ENCODE assay signal across 11 cellular contexts in the genomic region with DNA sequence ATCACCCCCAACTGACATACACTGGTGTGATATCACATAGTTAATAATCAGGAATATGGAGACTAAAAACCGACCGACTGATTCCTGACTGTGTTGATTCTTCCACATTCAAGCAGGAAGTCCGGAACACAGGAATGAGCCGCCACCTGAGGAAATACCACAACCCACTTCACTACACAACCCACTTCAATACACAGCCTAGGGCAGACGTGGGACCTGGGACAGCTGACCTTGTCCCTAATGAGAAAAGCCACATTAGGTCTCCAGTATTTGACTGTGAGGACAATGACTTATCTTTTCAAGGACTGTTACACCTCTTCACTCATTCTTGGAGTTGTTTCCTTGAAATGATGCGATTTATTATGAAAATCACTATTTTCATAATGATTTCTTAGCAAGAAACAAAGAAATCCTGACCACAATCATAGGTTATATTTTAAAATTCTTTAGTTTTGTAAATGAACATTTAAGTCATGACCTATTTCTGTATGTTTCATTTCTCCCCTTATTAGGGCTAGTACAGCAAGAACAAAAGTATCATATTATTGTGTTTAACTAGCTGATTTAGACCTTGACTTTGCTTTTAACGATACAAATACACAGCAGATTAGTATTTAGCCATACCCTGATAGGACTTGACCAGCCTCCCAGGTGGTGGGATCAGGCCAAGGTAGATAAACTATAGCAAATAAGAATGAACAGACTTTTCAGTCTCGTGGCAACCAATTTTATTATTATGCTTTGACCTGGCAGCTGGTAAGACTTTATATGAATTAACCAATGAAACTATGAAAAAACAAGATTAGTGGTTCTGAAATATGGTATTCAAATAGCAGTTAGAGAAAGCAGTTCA. TPM values are rescaled to one million over a fixed set of nuclear protein-coding genes. Genes with fewer than 3 reads are reported as not detected.
DNase-seq lines count a peak whose midpoint lies in the region; ATAC-seq and TF ChIP-seq lines count a peak whose summit lies in the region.
"Had no signal": no experiment of that assay in that cellular context is flagged by ENCODE, and none has a peak within 500 bp of the region (broad histone marks: within the 10 kb centered on the region; RNA-seq: fewer than 3 reads in every experiment).

No MANE protein-coding gene starts in this region.

- no peak overlapping the region for H3K4me3 Mint-ChIP-seq in naive B cell

- H3K27ac ChIP-seq in BLaER1 treated with 17β-estradiol and CSF1 and Interleukin-3, amounts not matched to agents 10 nM and 100 nM: peak overlapping the region; percentile 62 to 95 (median 84); a peak in 21 of 22 replicates
- no peak overlapping the region for H3K27ac ChIP-seq in IMR-90 (ENCODE audit: insufficient read depth, low read length)
- peak overlapping the region in 3 of 5 donors; percentile 79 to 85 (median 83) for H3K27ac ChIP-seq in adrenal gland
- H3K27ac ChIP-seq in brain microvascular endothelial cell: no peak overlapping the region
- H3K27ac ChIP-seq: dorsolateral prefrontal cortex had no signal

- no peak overlapping the region for H2AK9ac ChIP-seq in IMR-90 (replicated peaks; ENCODE audit: low read depth, low read length, poor library complexity)

- no peak overlapping the region for H2BK5ac ChIP-seq in IMR-90 (ENCODE audit: low read depth, low read length, poor library complexity, severe bottlenecking)

- H4K5ac ChIP-seq in IMR-90 (ENCODE audit: low read depth, low read length): no peak overlapping the region

- peaks cover 0 to 71% (median 9%) of the 10 kb centered on the region in 11 experiments; a peak in 10 of 22 replicates for H3K36me3 ChIP-seq in BLaER1 treated with 17β-estradiol and CSF1 and Interleukin-3, amounts not matched to agents 10 nM and 100 nM
- H3K36me3 ChIP-seq in IMR-90 (ENCODE audit: control insufficient read depth, insufficient read depth, low read length): no peaks in the 10 kb centered on the region; the same call in 1 of the 2 replicates
- no peaks in the 10 kb centered on the region for H3K36me3 ChIP-seq in adrenal gland (replicated peaks in 1 of 2)
- no peaks in the 10 kb centered on the region for H3K36me3 ChIP-seq in brain microvascular endothelial cell (replicated peaks)

- POLR2A ChIA-PET in IMR-90 (lab: Charles Lee; ENCODE audit: unreplicated experiment): no interaction called here

- H3K4ac ChIP-seq in IMR-90 (ENCODE audit: low read depth, low read length): no peak overlapping the region

- peak overlapping the region in 1 of 2 experiments; percentile 49; a peak in 1 of 4 replicates for H4K8ac ChIP-seq in IMR-90 (ENCODE audit: low read depth in 2 of 2, low read length in 2 of 2)

- in situ Hi-C loops in IMR-90 (cut with MboI; ENCODE audit: low sequenced_read_pairs) (loop anchor here (5.0 kb wide), 1 partner anchor 61 kb away; no protein-coding TSS in a partner anchor), brain microvascular endothelial cell (cut with HindIII; ENCODE audit: low pct_ligation_motif_present, low sequenced_read_pairs) (no loop called here)

- peaks cover 22 to 53% of the 10 kb centered on the region in 2 experiments for H3K79me1 ChIP-seq in IMR-90 (ENCODE audit: low read depth in 1 of 2, low read length in 2 of 2)

- H3K4me1 Mint-ChIP-seq in naive B cell: peaks cover 48 to 89% (median 71%) of the 10 kb centered on the region in 3 donors

- H2AK5ac ChIP-seq in IMR-90 (ENCODE audit: low read depth, low read length): no peak overlapping the region; the same call in 1 of the 2 replicates

- no peak overlapping the region for H3K18ac ChIP-seq in IMR-90 (ENCODE audit: low read depth, low read length)

- DNase-seq in IMR-90 (no peak), adrenal gland (peak in 1 of 7 donors; percentile 26), naive B cell (no peak), NCI-H146 (lab: John Stamatoyannopoulos, UW) (no peak), brain microvascular endothelial cell (no peak)
- DNase-seq: anterior cingulate cortex, dorsolateral prefrontal cortex, NCI-H1105 treated with DMSO at 0.1 percent for 48 hours had no signal

- H3K56ac ChIP-seq in IMR-90 (ENCODE audit: extremely low read depth, insufficient read depth, low read length): no peak overlapping the region

- H3K9me3 ChIP-seq in BLaER1 treated with 17β-estradiol and CSF1 and Interleukin-3, amounts not matched to agents 10 nM and 100 nM (replicated peaks in 1 of 11): 0 out of 22 replicates have a peak, but pooled peaks cover 0 to 4% (median 0%) of the 10 kb centered on the region in 11 experiments
- H3K9me3 ChIP-seq in IMR-90 (ENCODE audit: control insufficient read depth, insufficient read depth, low read length): no peaks in the 10 kb centered on the region
- H3K9me3 ChIP-seq in adrenal gland (replicated peaks in 1 of 3): no peaks in the 10 kb centered on the region

- H3K27ac Mint-ChIP-seq in naive B cell: peak overlapping the region in 5 of 6 donors; percentile 40 to 69 (median 62)

- ATAC-seq in IMR-90 (ENCODE audit: low read depth) (no peak), naive B cell (ENCODE audit: low read depth in 2 of 2) (no peak), HG03457 (IDR thresholded peaks at IDR 0.05; ENCODE audit: unreplicated experiment) (no peak), HG02588 (IDR thresholded peaks at IDR 0.05; ENCODE audit: unreplicated experiment) (no peak)

- WGBS in IMR-90 (ENCODE audit: extremely low coverage in 2 of 2, insufficient read length in 1 of 2), 2 experiments: 90% methylated on average over 2 of the region's 8 CpGs; no CpG with 5 or more reads in 1 of the 2 experiments
- WGBS in adrenal gland, 4 donors: 55 to 67% (median 64%) methylated on average over 8 of the region's 8 CpGs

- no peak overlapping the region for H3K14ac ChIP-seq in IMR-90 (replicated peaks; ENCODE audit: low read depth, low read length)

- H2BK15ac ChIP-seq in IMR-90 (ENCODE audit: low read depth, low read length): no peak overlapping the region; the same call in 2 of the 3 replicates

- H3K9me1 ChIP-seq in IMR-90 (ENCODE audit: insufficient read depth, low read length): peaks cover 16% of the 10 kb centered on the region

- H3K4me1 ChIP-seq in BLaER1 treated with 17β-estradiol and CSF1 and Interleukin-3, amounts not matched to agents 10 nM and 100 nM: peaks cover 18 to 98% (median 93%) of the 10 kb centered on the region in 10 experiments
- peaks cover 12% of the 10 kb centered on the region for H3K4me1 ChIP-seq in IMR-90 (ENCODE audit: control insufficient read depth, insufficient read depth, low read length)
- H3K4me1 ChIP-seq in adrenal gland (replicated peaks in 1 of 2): peaks cover 33 to 62% of the 10 kb centered on the region in 2 donors

- no peaks in the 10 kb centered on the region for H3K36me3 Mint-ChIP-seq in naive B cell

- intact Hi-C loops in IMR-90 (cut with micrococcal nuclease): no loop called here
- intact Hi-C loops in adrenal gland (cut with DNase I): no loop called here

- H2BK20ac ChIP-seq in IMR-90 (ENCODE audit: low read depth, low read length): peak overlapping the region; percentile 21; the same call in 1 of the 2 replicates

- H3K23ac ChIP-seq in IMR-90 (ENCODE audit: low read depth, low read length): no peak overlapping the region

- peak overlapping the region in 3 of 10 experiments; percentile 8 to 44 (median 33); a peak in 4 of 20 replicates for H3K4me3 ChIP-seq in BLaER1 treated with 17β-estradiol and CSF1 and Interleukin-3, amounts not matched to agents 10 nM and 100 nM
- H3K4me3 ChIP-seq in IMR-90 (ENCODE audit: insufficient read depth, low read depth, low read length) (no peak overlapping the region), adrenal gland (no peak overlapping the region), brain microvascular endothelial cell (ENCODE audit: low read depth, low read length) (no peak overlapping the region)
- H3K4me3 ChIP-seq: dorsolateral prefrontal cortex had no signal

- H3K9me3 Mint-ChIP-seq in naive B cell: peaks cover 0 to 4% (median 0%) of the 10 kb centered on the region in 7 donors

- peak overlapping the region in 9 of 11 experiments; percentile 49 to 79 (median 69); a peak in 13 of 22 replicates for H3K9ac ChIP-seq in BLaER1 treated with 17β-estradiol and CSF1 and Interleukin-3, amounts not matched to agents 10 nM and 100 nM
- no peak overlapping the region for H3K9ac ChIP-seq in IMR-90 (ENCODE audit: low read depth, low read length)

- no peaks in the 10 kb centered on the region for H3K27me3 ChIP-seq in BLaER1 treated with 17β-estradiol and CSF1 and Interleukin-3, amounts not matched to agents 10 nM and 100 nM
- H3K27me3 ChIP-seq in IMR-90 (ENCODE audit: control insufficient read depth, insufficient read depth, low read length) (no peaks in the 10 kb centered on the region), adrenal gland (no peaks in the 10 kb centered on the region), brain microvascular endothelial cell (replicated peaks) (no peaks in the 10 kb centered on the region)
- H3K27me3 ChIP-seq: dorsolateral prefrontal cortex had no signal

- peak overlapping the region in 10 of 11 experiments; percentile 34 to 96 (median 85); a peak in 19 of 22 replicates for H3K4me2 ChIP-seq in BLaER1 treated with 17β-estradiol and CSF1 and Interleukin-3, amounts not matched to agents 10 nM and 100 nM
- H3K4me2 ChIP-seq in IMR-90 (ENCODE audit: low read depth, low read length): no peak overlapping the region

- BruUV-seq in IMR-90 (replicated peaks; lab: Mats Ljungman, UMichigan): no TSS peak

- CTCF ChIA-PET in IMR-90 (lab: Yijun Ruan, JAX): no interaction called here

- TF ChIP-seq POLR2A in IMR-90 (IDR thresholded peaks at IDR 0.05; ENCODE audit: low read depth, low read length) (no peak), adrenal gland (IDR thresholded peaks at IDR 0.05) (no peak)

- no peak overlapping the region for H2AFZ ChIP-seq in IMR-90 (replicated peaks; ENCODE audit: low read length, poor library complexity)

- no peak for TF ChIP-seq RAD21 in IMR-90 (IDR thresholded peaks at IDR 0.05; ENCODE audit: low read length)

- peak overlapping the region; percentile 44; the same call in 1 of the 2 replicates for H4K91ac ChIP-seq in IMR-90 (ENCODE audit: insufficient read depth, low read depth, low read length)

- 0 out of 22 replicates have a peak, but pooled peaks cover 0 to 7% (median 0%) of the 10 kb centered on the region in 11 experiments for H4K20me1 ChIP-seq in BLaER1 treated with 17β-estradiol and CSF1 and Interleukin-3, amounts not matched to agents 10 nM and 100 nM
- peaks cover 13% of the 10 kb centered on the region; the same call in 1 of the 2 replicates for H4K20me1 ChIP-seq in IMR-90 (ENCODE audit: insufficient read depth, low read length)

- H3K27me3 Mint-ChIP-seq in naive B cell: no peaks in the 10 kb centered on the region

- H2BK120ac ChIP-seq in IMR-90 (ENCODE audit: low read depth, low read length): no peak overlapping the region; the same call in 1 of the 2 replicates

- TF ChIP-seq CTCF in IMR-90 (conservative IDR thresholded peaks at IDR 0.05; ENCODE audit: low read depth, low read length) (no peak), adrenal gland (IDR thresholded peaks at IDR 0.05) (no peak), brain microvascular endothelial cell (IDR thresholded peaks at IDR 0.05; ENCODE audit: low read depth, low read length, missing control alignments) (no peak)

- dilution Hi-C loops in IMR-90 (cut with HindIII; ENCODE audit: low sequenced_read_pairs, unreplicated experiment): no loop called here

RNA-seq across cellular contexts. Expression of a gene that starts 6.1 kb away (rescaled TPM):
- total RNA-seq in IMR-90 (2012; rRNA removed): 4.8 and 8.6 TPM in 2 replicates
- 12.1 and 13.7 TPM in 2 replicates for polyA plus RNA-seq in IMR-90 (2012; rRNA removed)
- 2.6 and 9.4 TPM in 2 replicates for polyA plus RNA-seq in IMR-90 (2012; cell fraction: cytosol; rRNA removed)
- polyA plus RNA-seq in IMR-90 (2012; cell fraction: nucleus; rRNA removed; ENCODE audit: low replicate concordance): 1.7 and 10.6 TPM in 2 replicates
- 10 to 100 TPM; 17.7 to 78.3 (median 46.7) TPM for total RNA-seq in adrenal gland
- polyA plus RNA-seq in adrenal gland: 100 to 1,000 TPM in 1 of 3 donors, 10 to 100 TPM in 2; 12.6 to 102 (median 12.7) TPM
- 10 to 100 TPM; 23.5 to 32.7 (median 29.7) TPM for polyA plus RNA-seq in naive B cell (ENCODE audit: low read depth in 6 of 6)

RNA-seq across cellular contexts. Expression of a gene that starts 35.4 kb away (rescaled TPM):
- total RNA-seq in IMR-90 (2012; rRNA removed) (11.7 and 12.7 TPM in 2 replicates), adrenal gland (10 to 100 TPM; 11.1 to 18.2 (median 13.6) TPM)
- polyA plus RNA-seq in IMR-90 (2012; rRNA removed) (11.7 and 12.1 TPM in 2 replicates), adrenal gland (10 to 100 TPM; 14.5 to 21.6 (median 17.4) TPM), naive B cell (ENCODE audit: low read depth in 6 of 6) (10 to 100 TPM; 27.5 to 61.5 (median 39.0) TPM)
- polyA plus RNA-seq in IMR-90 (2012; cell fraction: cytosol; rRNA removed): 16.6 and 26.3 TPM in 2 replicates
- polyA plus RNA-seq in IMR-90 (2012; cell fraction: nucleus; rRNA removed; ENCODE audit: low replicate concordance): 2.0 and 5.7 TPM in 2 replicates

RNA-seq across cellular contexts. Expression of a gene that starts 35.5 kb away (rescaled TPM):
- total RNA-seq in IMR-90 (2012; rRNA removed) (11.8 and 17.5 TPM in 2 replicates), adrenal gland (10 to 100 TPM in 6 of 8 donors, 1 to 10 TPM in 2; 9.5 to 19.6 (median 12.3) TPM)
- polyA plus RNA-seq in IMR-90 (2012; rRNA removed) (8.0 and 9.2 TPM in 2 replicates), adrenal gland (10 to 100 TPM; 16.2 to 33.8 (median 20.4) TPM), naive B cell (ENCODE audit: low read depth in 6 of 6) (10 to 100 TPM; 17.0 to 27.2 (median 24.1) TPM)
- polyA plus RNA-seq in IMR-90 (2012; cell fraction: cytosol; rRNA removed): 2.2 and 2.9 TPM in 2 replicates
- polyA plus RNA-seq in IMR-90 (2012; cell fraction: nucleus; rRNA removed; ENCODE audit: low replicate concordance): 2.9 and 29.2 TPM in 2 replicates

Comparison
In these comparisons a context has a peak if more than half of its experiments do, and no peak if none do; other contexts are left out.
1. H3K27ac ChIP-seq: peak in BLaER1 treated with 17β-estradiol and CSF1 and Interleukin-3, amounts not matched to agents 10 nM and 100 nM (11 of 11) and adrenal gland (3 of 5); none in IMR-90 (single experiment) and brain microvascular endothelial cell (single experiment).